ENCODE assay signal across 18 cellular contexts in genomic region chr9:90860382-90860781, GRCh38. TPM values are rescaled to one million over a fixed set of nuclear protein-coding genes. Genes with fewer than 3 reads are reported as not detected.
DNase-seq lines count a peak whose midpoint lies in the region; ATAC-seq and TF ChIP-seq lines count a peak whose summit lies in the region.
"Had no signal": no experiment of that assay in that cellular context is flagged by ENCODE, and none has a peak within 500 bp of the region (broad histone marks: within the 10 kb centered on the region; RNA-seq: fewer than 3 reads in every experiment).

No MANE protein-coding gene starts in this region.

- H3K4me3 Mint-ChIP-seq in CD14-positive monocyte (no peak overlapping the region), immature natural killer cell (peak overlapping the region; percentile 31 to 77 (median 54))
- no peak overlapping the region for H3K4me3 Mint-ChIP-seq in stimulated activated memory B cell treated with anti-CD40 and anti-IgM and Interleukin-4, amounts not matched to agents 10 μg/mL and 1 μg/mL and 100 μg/mL, for 72 hours
- H3K4me3 Mint-ChIP-seq: CD8-positive, alpha-beta T cell had no signal

- H3K36me3 Mint-ChIP-seq in CD14-positive monocyte: peaks cover 84 to 95% of the 10 kb centered on the region in 2 donors
- peaks cover 6 to 48% (median 33%) of the 10 kb centered on the region in 3 donors for H3K36me3 Mint-ChIP-seq in immature natural killer cell
- peaks cover 72% of the 10 kb centered on the region for H3K36me3 Mint-ChIP-seq in stimulated activated memory B cell treated with anti-CD40 and anti-IgM and Interleukin-4, amounts not matched to agents 10 μg/mL and 1 μg/mL and 100 μg/mL, for 72 hours
- H3K36me3 Mint-ChIP-seq: CD8-positive, alpha-beta T cell had no signal

- H3K9me3 ChIP-seq in Loucy (ENCODE audit: insufficient read depth, low read depth, low read length): no peaks in the 10 kb centered on the region
- H3K9me3 ChIP-seq: HAP-1 had no signal

- peak overlapping the region; percentile 56 for H3K9ac ChIP-seq in Loucy (ENCODE audit: low read depth, low read length, poor library complexity, severe bottlenecking)

- peaks cover 0 to 2% (median 0%) of the 10 kb centered on the region in 7 donors for H3K9me3 Mint-ChIP-seq in CD14-positive monocyte
- H3K9me3 Mint-ChIP-seq in immature natural killer cell: peaks cover 0 to 2% (median 0%) of the 10 kb centered on the region in 6 donors
- H3K9me3 Mint-ChIP-seq in stimulated activated memory B cell treated with anti-CD40 and anti-IgM and Interleukin-4, amounts not matched to agents 10 μg/mL and 1 μg/mL and 100 μg/mL, for 72 hours: no peaks in the 10 kb centered on the region
- H3K9me3 Mint-ChIP-seq: CD8-positive, alpha-beta T cell had no signal

- no peak for ATAC-seq in stimulated activated memory B cell treated with anti-CD40 and anti-IgM and Interleukin-4, amounts not matched to agents 10 μg/mL and 1 μg/mL and 100 μg/mL, for 72 hours
- ATAC-seq: CD8-positive, alpha-beta T cell; K562 had no signal

- no peak overlapping the region for H3K4me3 ChIP-seq in Loucy (ENCODE audit: low read length, poor library complexity, severe bottlenecking)
- H3K4me3 ChIP-seq: HAP-1, K562, PC-9 had no signal

- no peaks in the 10 kb centered on the region for H3K9me2 ChIP-seq in Loucy (replicated peaks; ENCODE audit: low read depth, low read length)

- H3K27ac Mint-ChIP-seq in CD14-positive monocyte (peak overlapping the region; percentile 78 to 91 (median 86)), immature natural killer cell (peak overlapping the region in 3 of 6 donors; percentile 40 to 64 (median 47))
- peak overlapping the region; percentile 78 for H3K27ac Mint-ChIP-seq in stimulated activated memory B cell treated with anti-CD40 and anti-IgM and Interleukin-4, amounts not matched to agents 10 μg/mL and 1 μg/mL and 100 μg/mL, for 72 hours
- H3K27ac Mint-ChIP-seq: CD8-positive, alpha-beta T cell had no signal

- H2AFZ ChIP-seq in Loucy (ENCODE audit: low read length): no peak overlapping the region
- H2AFZ ChIP-seq: PC-9 had no signal

- H3K4me1 Mint-ChIP-seq in CD14-positive monocyte (peaks cover 34% of the 10 kb centered on the region), immature natural killer cell (peaks cover 57 to 72% of the 10 kb centered on the region in 2 donors)
- H3K4me1 Mint-ChIP-seq in stimulated activated memory B cell treated with anti-CD40 and anti-IgM and Interleukin-4, amounts not matched to agents 10 μg/mL and 1 μg/mL and 100 μg/mL, for 72 hours: peaks cover 63% of the 10 kb centered on the region

- intact Hi-C loops in CD14-positive monocyte (cut with micrococcal nuclease): loop anchor here in 1 of 2 donors (10.0 kb wide), 1 partner anchor 1256 kb away; the partner anchor contains the start of gene GADD45G

- H3K27me3 Mint-ChIP-seq in CD14-positive monocyte (ENCODE audit: low read depth in 3 of 3) (no peaks in the 10 kb centered on the region), immature natural killer cell (ENCODE audit: low read depth in 3 of 3) (peaks cover 0 to 5% (median 0%) of the 10 kb centered on the region in 3 donors)
- H3K27me3 Mint-ChIP-seq in stimulated activated memory B cell treated with anti-CD40 and anti-IgM and Interleukin-4, amounts not matched to agents 10 μg/mL and 1 μg/mL and 100 μg/mL, for 72 hours: no peaks in the 10 kb centered on the region

- peaks cover 28% of the 10 kb centered on the region for H3K36me3 ChIP-seq in Loucy (ENCODE audit: insufficient read depth, low read length)
- H3K36me3 ChIP-seq: HAP-1 had no signal

- H3F3A ChIP-seq in Loucy (ENCODE audit: low read depth): peaks cover 21% of the 10 kb centered on the region; the same call in 1 of the 2 replicates

- DNase-seq in CD14-positive monocyte (ENCODE audit: low spot score) (no peak), immature natural killer cell (peak; percentile 42 to 47 (median 43)), DMS153 treated with DMSO at 0.1 percent for 48 hours (lab: John Stamatoyannopoulos, UW; ENCODE audit: unreplicated experiment) (no peak), medulla oblongata (ENCODE audit: extremely low spot score) (no peak), SKM-1 (lab: John Stamatoyannopoulos, UW; ENCODE audit: unreplicated experiment) (no peak), NCI-H748 treated with DMSO at 0.1 percent for 48 hours (lab: John Stamatoyannopoulos, UW) (no peak)
- DNase-seq: CD8-positive, alpha-beta T cell; NCI-H1417; NCI-H187; NCI-H2107; NCI-H510A treated with DMSO at 0.1 percent for 48 hours; NCI-H82; PC-9 had no signal

- H3K4me1 ChIP-seq in Loucy (ENCODE audit: insufficient read depth, low read length, poor library complexity, severe bottlenecking): peaks cover 78% of the 10 kb centered on the region
- H3K4me1 ChIP-seq: HAP-1 had no signal

- TF ChIP-seq CTCF in CD14-positive monocyte (IDR thresholded peaks at IDR 0.05) (no peak), Loucy (conservative IDR thresholded peaks at IDR 0.05; ENCODE audit: low read length) (no peak)

- H3K79me2 ChIP-seq in Loucy (ENCODE audit: insufficient read depth, low read length): peaks cover 5% of the 10 kb centered on the region; the same call in 1 of the 2 replicates

- H4K20me1 ChIP-seq in Loucy (ENCODE audit: insufficient read depth, low read length, poor library complexity, severe bottlenecking): no peaks in the 10 kb centered on the region

- no peaks in the 10 kb centered on the region for H3K27me3 ChIP-seq in Loucy (ENCODE audit: insufficient read depth, low read length, poor library complexity, severe bottlenecking)

- H3K4me2 ChIP-seq in Loucy (ENCODE audit: low read depth, low read length, poor library complexity, severe bottlenecking): no peak overlapping the region
- H3K4me2 ChIP-seq: PC-9 had no signal

RNA-seq across cellular contexts. Expression of gene SYK, which starts 58.8 kb away (rescaled TPM):
- polyA plus RNA-seq in CD14-positive monocyte: 100 to 1,000 TPM; 177 to 186 TPM
- polyA plus RNA-seq in immature natural killer cell: 100 to 1,000 TPM in 1 of 3 donors, 10 to 100 TPM in 2; 50.1 to 125 (median 82.6) TPM
- polyA plus RNA-seq: BJ had no signal

Comparison
In these comparisons a context has a peak if more than half of its experiments do, and no peak if none do; other contexts are left out.
1. DNase-seq: peak in immature natural killer cell (3 of 3); none in CD14-positive monocyte (single experiment), DMS153 treated with DMSO at 0.1 percent for 48 hours (single experiment), medulla oblongata (single experiment), SKM-1 (single experiment) and NCI-H748 treated with DMSO at 0.1 percent for 48 hours (single experiment).
2. H3K4me3 Mint-ChIP-seq: peak in immature natural killer cell (5 of 5); none in CD14-positive monocyte (0 of 2) and stimulated activated memory B cell treated with anti-CD40 and anti-IgM and Interleukin-4, amounts not matched to agents 10 μg/mL and 1 μg/mL and 100 μg/mL, for 72 hours (single experiment).